ENCODE assay signal across 28 cellular contexts in the genomic region with DNA sequence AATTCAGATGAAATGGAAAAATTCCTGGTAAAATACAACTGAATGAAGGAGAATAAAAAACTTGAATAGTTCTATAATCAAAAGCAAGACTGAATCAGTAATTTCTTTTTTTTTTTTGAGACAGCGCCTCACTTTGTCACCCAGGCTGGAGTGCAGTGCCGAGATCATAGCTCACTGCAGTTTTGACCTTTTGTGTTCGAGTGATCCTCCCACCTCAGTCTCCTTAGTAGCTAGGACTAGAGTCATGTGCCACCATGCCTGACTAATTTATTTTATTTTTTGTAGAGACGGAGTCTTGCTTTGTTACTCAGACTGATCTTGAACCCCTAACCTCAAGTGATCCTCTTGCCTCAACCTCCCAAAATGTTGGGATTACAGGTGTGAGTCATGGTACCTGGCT. TPM values are rescaled to one million over a fixed set of nuclear protein-coding genes. Genes with fewer than 3 reads are reported as not detected.
DNase-seq lines count a peak whose midpoint lies in the region; ATAC-seq, FAIRE-seq and TF ChIP-seq lines count a peak whose summit lies in the region.
"Had no signal": no experiment of that assay in that cellular context is flagged by ENCODE, and none has a peak within 500 bp of the region (broad histone marks: within the 10 kb centered on the region; RNA-seq: fewer than 3 reads in every experiment).

No MANE protein-coding gene starts in this region.

- WGBS in K562 (ENCODE audit: insufficient coverage, low coverage, missing lambda C conversion rate) = 60% methylated on average over 4 of the region's 4 CpGs
- WGBS in neuronal stem cell (ENCODE audit: extremely low coverage in 2 of 2, insufficient read length in 2 of 2, insufficient replicate concordance in 1 of 2), 2 donors = no CpG with 5 or more reads among the region's 4 CpGs

- intact Hi-C loops in activated CD8-positive, alpha-beta T cell treated with anti-CD3 and anti-CD28 coated beads for 36 hours (cut with micrococcal nuclease) = no loop called here
- intact Hi-C loops in K562 (cut with micrococcal nuclease) = no loop called here

- peaks cover 2% of the 10 kb centered on the region for H4K20me1 ChIP-seq in Loucy (ENCODE audit: insufficient read depth, low read length, poor library complexity, severe bottlenecking)
- H4K20me1 ChIP-seq in K562 (replicated peaks; ENCODE audit: control insufficient read depth, insufficient read depth, low read length) = no peaks in the 10 kb centered on the region
- H4K20me1 ChIP-seq in MM.1S (ENCODE audit: insufficient read depth, low read length) = no peaks in the 10 kb centered on the region

- H3K9ac ChIP-seq in Loucy (ENCODE audit: low read depth, low read length, poor library complexity, severe bottlenecking) (no peak overlapping the region), K562 (ENCODE audit: insufficient read depth in 1 of 2, low read depth in 2 of 2, low read length in 2 of 2) (no peak overlapping the region), neuronal stem cell (ENCODE audit: low read depth, low read length, poor library complexity) (no peak overlapping the region), MM.1S (ENCODE audit: low read length) (no peak overlapping the region)
- H3K9ac ChIP-seq: KMS-11 had no signal

- H2BK120ac ChIP-seq in neuronal stem cell (ENCODE audit: low read depth, low read length) = no peak overlapping the region

- CTCF ChIA-PET in activated CD8-positive, alpha-beta T cell treated with anti-CD3 and anti-CD28 coated beads for 36 hours (lab: Charles Lee) = interaction anchor here (0.7 to 3.1 kb wide), 9 partner anchors 8 to 209 kb away, joined by 3 to 11 read pairs (median 4); no protein-coding TSS in a partner anchor
- CTCF ChIA-PET in activated CD8-positive, alpha-beta T cell treated with anti-CD3 and anti-CD28 coated beads, Interleukin-2, amount 10 ng/mL, durations not matched to agents 7 days and 5 days (lab: Charles Lee) = interaction anchor here (0.8 kb wide), 1 partner anchor 25 kb away, joined by 3 read pairs; no protein-coding TSS in a partner anchor
- CTCF ChIA-PET in K562 (lab: Yijun Ruan, JAX; ENCODE audit: low intra/inter-chr PET ratio) = no interaction called here

- peaks cover 25% of the 10 kb centered on the region for H3K36me3 Mint-ChIP-seq in activated CD8-positive, alpha-beta T cell treated with anti-CD3 and anti-CD28 coated beads for 36 hours (ENCODE audit: low read depth)
- peaks cover 45% of the 10 kb centered on the region for H3K36me3 Mint-ChIP-seq in activated CD8-positive, alpha-beta T cell treated with anti-CD3 and anti-CD28 coated beads, Interleukin-2, amount 10 ng/mL, durations not matched to agents 7 days and 5 days (ENCODE audit: low read depth)

- H3K4me1 ChIP-seq in Loucy (ENCODE audit: insufficient read depth, low read length, poor library complexity, severe bottlenecking) (peaks cover 8% of the 10 kb centered on the region), K562 (replicated peaks in 1 of 2; ENCODE audit: control insufficient read depth in 2 of 2, insufficient read depth in 2 of 2, low read length in 2 of 2) (no peaks in the 10 kb centered on the region), neuronal stem cell (ENCODE audit: control insufficient read depth in 2 of 2, insufficient read depth in 1 of 2, low read depth in 1 of 2, low read length in 2 of 2) (no peaks in the 10 kb centered on the region), MM.1S (ENCODE audit: low read length) (0 out of 2 replicates have a peak, but pooled peaks cover 6% of the 10 kb centered on the region)
- H3K4me1 ChIP-seq: Caco-2, Peyer's patch had no signal

- no TSS peak for BruUV-seq in K562 (replicated peaks; lab: Mats Ljungman, UMichigan)

- H3K9me1 ChIP-seq in K562 (ENCODE audit: control insufficient read depth, insufficient read depth, low read length) = no peaks in the 10 kb centered on the region

- no peaks in the 10 kb centered on the region for H3K79me2 ChIP-seq in Loucy (ENCODE audit: insufficient read depth, low read length)
- H3K79me2 ChIP-seq in K562 (ENCODE audit: control insufficient read depth, insufficient read depth, low read length) = no peaks in the 10 kb centered on the region
- H3K79me2 ChIP-seq in MM.1S (ENCODE audit: low read length) = no peaks in the 10 kb centered on the region

- H2BK12ac ChIP-seq in neuronal stem cell (ENCODE audit: low read length) = no peak overlapping the region

- H3K9me3 ChIP-seq in Loucy (ENCODE audit: insufficient read depth, low read depth, low read length) (no peaks in the 10 kb centered on the region), K562 (replicated peaks; ENCODE audit: control insufficient read depth, insufficient read depth, low read depth, low read length) (no peaks in the 10 kb centered on the region), neuronal stem cell (replicated peaks in 1 of 2; ENCODE audit: control insufficient read depth in 2 of 2, insufficient read depth in 1 of 2, low read depth in 1 of 2, low read length in 2 of 2) (no peaks in the 10 kb centered on the region), WERI-Rb-1 (ENCODE audit: severe bottlenecking) (peaks cover 2% of the 10 kb centered on the region), MM.1S (replicated peaks; ENCODE audit: insufficient read depth, low read length) (no peaks in the 10 kb centered on the region)
- H3K9me3 ChIP-seq: Caco-2, Peyer's patch had no signal

- peak; percentile 87 for ATAC-seq in activated CD8-positive, alpha-beta T cell treated with anti-CD3 and anti-CD28 coated beads for 36 hours
- no peak for ATAC-seq in activated CD8-positive, alpha-beta T cell treated with anti-CD3 and anti-CD28 coated beads, Interleukin-2, amount 10 ng/mL, durations not matched to agents 7 days and 5 days
- ATAC-seq in K562 = peak; percentile 59; the same call in 2 of the 3 replicates
- ATAC-seq: HCT116 had no signal

- TF ChIP-seq POLR2A in K562 (conservative IDR thresholded peaks at IDR 0.05) = no peak

- FAIRE-seq in K562 (lab: Jason Lieb, UNC) = no peak
- FAIRE-seq: GM12891 had no signal

- H3K9me3 Mint-ChIP-seq in activated CD8-positive, alpha-beta T cell treated with anti-CD3 and anti-CD28 coated beads for 36 hours = peaks cover 2% of the 10 kb centered on the region
- no peaks in the 10 kb centered on the region for H3K9me3 Mint-ChIP-seq in activated CD8-positive, alpha-beta T cell treated with anti-CD3 and anti-CD28 coated beads, Interleukin-2, amount 10 ng/mL, durations not matched to agents 7 days and 5 days (ENCODE audit: insufficient read depth)
- H3K9me3 Mint-ChIP-seq: CD4-positive, alpha-beta memory T cell had no signal

- H3K79me1 ChIP-seq in neuronal stem cell (ENCODE audit: low read depth, low read length) = no peaks in the 10 kb centered on the region

- no peak overlapping the region for H3K27ac Mint-ChIP-seq in activated CD8-positive, alpha-beta T cell treated with anti-CD3 and anti-CD28 coated beads for 36 hours
- no peak overlapping the region for H3K27ac Mint-ChIP-seq in activated CD8-positive, alpha-beta T cell treated with anti-CD3 and anti-CD28 coated beads, Interleukin-2, amount 10 ng/mL, durations not matched to agents 7 days and 5 days

- POLR2A ChIA-PET in activated CD8-positive, alpha-beta T cell treated with anti-CD3 and anti-CD28 coated beads for 36 hours (lab: Charles Lee) = no interaction called here
- POLR2A ChIA-PET in activated CD8-positive, alpha-beta T cell treated with anti-CD3 and anti-CD28 coated beads, Interleukin-2, amount 10 ng/mL, durations not matched to agents 7 days and 5 days (lab: Charles Lee) = interaction anchor here (0.7 to 2.3 kb wide), 3 partner anchors 14 to 1016 kb away, joined by 5 read pairs; a partner anchor contains a TSS
- POLR2A ChIA-PET in K562 (lab: Yijun Ruan, JAX) = interaction anchor here (0.7 to 4.1 kb wide), 7 partner anchors 8 to 64 kb away, joined by 3 to 42 read pairs (median 4); no protein-coding TSS in a partner anchor

- peaks cover 22% of the 10 kb centered on the region for H3K4me1 Mint-ChIP-seq in activated CD8-positive, alpha-beta T cell treated with anti-CD3 and anti-CD28 coated beads for 36 hours (ENCODE audit: low read depth)
- peaks cover 12% of the 10 kb centered on the region for H3K4me1 Mint-ChIP-seq in activated CD8-positive, alpha-beta T cell treated with anti-CD3 and anti-CD28 coated beads, Interleukin-2, amount 10 ng/mL, durations not matched to agents 7 days and 5 days (ENCODE audit: low read depth)

- no peak overlapping the region for H3K4ac ChIP-seq in neuronal stem cell (ENCODE audit: low read length)

- H3K9me2 ChIP-seq in Loucy (replicated peaks; ENCODE audit: low read depth, low read length) (no peaks in the 10 kb centered on the region), MM.1S (replicated peaks; ENCODE audit: insufficient read depth, low read length) (no peaks in the 10 kb centered on the region)

- no peak overlapping the region for H3K27ac ChIP-seq in K562 (ENCODE audit: extremely low read depth, low read depth, low read length)
- H3K27ac ChIP-seq in neuronal stem cell (replicated peaks; ENCODE audit: low read length) = no peak overlapping the region
- H3K27ac ChIP-seq in WERI-Rb-1 = no peak overlapping the region
- H3K27ac ChIP-seq in MM.1S (ENCODE audit: low read length) = no peak overlapping the region
- H3K27ac ChIP-seq: KMS-11, Peyer's patch had no signal

- H3K4me3 Mint-ChIP-seq in activated CD8-positive, alpha-beta T cell treated with anti-CD3 and anti-CD28 coated beads for 36 hours = no peak overlapping the region
- no peak overlapping the region for H3K4me3 Mint-ChIP-seq in activated CD8-positive, alpha-beta T cell treated with anti-CD3 and anti-CD28 coated beads, Interleukin-2, amount 10 ng/mL, durations not matched to agents 7 days and 5 days
- H3K4me3 Mint-ChIP-seq: CD4-positive, alpha-beta memory T cell had no signal

- no peak overlapping the region for H3K18ac ChIP-seq in neuronal stem cell (ENCODE audit: low read length)

- H2AFZ ChIP-seq in Loucy (ENCODE audit: low read length) (no peak overlapping the region), K562 (ENCODE audit: low read depth, low read length) (no peak overlapping the region), neuronal stem cell (ENCODE audit: low read length) (no peak overlapping the region), MM.1S (ENCODE audit: low read length) (no peak overlapping the region)

- H3K27me3 ChIP-seq in Loucy (ENCODE audit: insufficient read depth, low read length, poor library complexity, severe bottlenecking) (no peaks in the 10 kb centered on the region), K562 (ENCODE audit: control insufficient read depth in 2 of 2, insufficient read depth in 2 of 2, low read length in 2 of 2) (no peaks in the 10 kb centered on the region), neuronal stem cell (ENCODE audit: control insufficient read depth in 3 of 3, insufficient read depth in 3 of 3, low read depth in 1 of 3, low read length in 3 of 3) (no peaks in the 10 kb centered on the region), WERI-Rb-1 (ENCODE audit: insufficient read depth, low read depth, severe bottlenecking) (no peaks in the 10 kb centered on the region), MM.1S (replicated peaks; ENCODE audit: insufficient read depth, low read length) (no peaks in the 10 kb centered on the region)
- H3K27me3 ChIP-seq: Peyer's patch had no signal

- H3F3A ChIP-seq in Loucy (ENCODE audit: low read depth) = no peaks in the 10 kb centered on the region
- H3F3A ChIP-seq in MM.1S (ENCODE audit: insufficient read depth, low read length) = no peaks in the 10 kb centered on the region

- peak; percentile 52 for DNase-seq in activated CD8-positive, alpha-beta T cell treated with anti-CD3 and anti-CD28 coated beads for 36 hours
- DNase-seq in activated CD8-positive, alpha-beta T cell treated with anti-CD3 and anti-CD28 coated beads, Interleukin-2, amount 10 ng/mL, durations not matched to agents 7 days and 5 days = no peak
- no peak for DNase-seq in K562 (ENCODE audit: extremely low read depth in 1 of 4, low spot score in 3 of 4)
- DNase-seq in neuronal stem cell (ENCODE audit: low spot score) = no peak
- no peak for DNase-seq in WERI-Rb-1
- no peak for DNase-seq in MM.1S
- DNase-seq: AML-193; C1 segment of cervical spinal cord; Caco-2; CD4-positive, alpha-beta memory T cell; EL; GDM1; IMR-90; NCI-H1092 treated with DMSO at 0.1 percent for 48 hours; NCI-H1436; NCI-H187; NCI-H2081 treated with DMSO at 0.1 percent for 48 hours; NCI-H2171; NCI-H226; NCI-H510A; NCI-H69; OCI-M1; Peyer's patch; SHP77 treated with DMSO at 0.1 percent for 48 hours had no signal

- H4K8ac ChIP-seq in neuronal stem cell (ENCODE audit: low read depth, low read length) = no peak overlapping the region

- H3K27me3 Mint-ChIP-seq in activated CD8-positive, alpha-beta T cell treated with anti-CD3 and anti-CD28 coated beads for 36 hours = no peaks in the 10 kb centered on the region
- no peaks in the 10 kb centered on the region for H3K27me3 Mint-ChIP-seq in activated CD8-positive, alpha-beta T cell treated with anti-CD3 and anti-CD28 coated beads, Interleukin-2, amount 10 ng/mL, durations not matched to agents 7 days and 5 days (ENCODE audit: low read depth)
- H3K27me3 Mint-ChIP-seq: CD4-positive, alpha-beta memory T cell had no signal

- no peak for TF ChIP-seq EP300 in K562 (IDR thresholded peaks at IDR 0.05; ENCODE audit: low read length)

- no peak overlapping the region for H2BK5ac ChIP-seq in neuronal stem cell (ENCODE audit: low read length)

- H4K91ac ChIP-seq in neuronal stem cell (ENCODE audit: low read depth, low read length, poor library complexity) = no peak overlapping the region

- no peak overlapping the region for H2BK15ac ChIP-seq in neuronal stem cell (ENCODE audit: low read length)

- H3K36me3 ChIP-seq in Loucy (ENCODE audit: insufficient read depth, low read length) (peaks cover 32% of the 10 kb centered on the region), K562 (ENCODE audit: control insufficient read depth, insufficient read depth, low read length) (peaks cover 20% of the 10 kb centered on the region), neuronal stem cell (replicated peaks in 1 of 2; ENCODE audit: control insufficient read depth in 2 of 2, insufficient read depth in 2 of 2, low read length in 2 of 2) (peaks cover 0 to 24% of the 10 kb centered on the region in 2 donors), WERI-Rb-1 (peaks cover 34% of the 10 kb centered on the region), MM.1S (replicated peaks; ENCODE audit: insufficient read depth, low read length) (no peaks in the 10 kb centered on the region)

- H3K4me2 ChIP-seq in Loucy (ENCODE audit: low read depth, low read length, poor library complexity, severe bottlenecking) (no peak overlapping the region), K562 (ENCODE audit: insufficient read depth, low read length) (no peak overlapping the region), neuronal stem cell (ENCODE audit: insufficient read depth, low read length, poor library complexity, severe bottlenecking) (no peak overlapping the region), MM.1S (ENCODE audit: low read depth, low read length) (no peak overlapping the region)
- H3K4me2 ChIP-seq: KMS-11 had no signal

- no peak overlapping the region for H3K14ac ChIP-seq in neuronal stem cell (ENCODE audit: low read length)

- in situ Hi-C loops in K562 (cut with MboI) = no loop called here

- no peak overlapping the region for H2AK5ac ChIP-seq in neuronal stem cell (ENCODE audit: low read depth, low read length)

- TF ChIP-seq RAD21 in K562 (CRISPR knock-in tag; conservative IDR thresholded peaks at IDR 0.05 in 1 of 2, IDR thresholded peaks at IDR 0.05 in 1 of 2) = no peak

- H3K23ac ChIP-seq in neuronal stem cell (ENCODE audit: low read depth, low read length, poor library complexity) = no peak overlapping the region

- H3K4me3 ChIP-seq in Loucy (ENCODE audit: low read length, poor library complexity, severe bottlenecking) (no peak overlapping the region), K562 (no peak overlapping the region), neuronal stem cell (ENCODE audit: low read length in 2 of 2) (no peak overlapping the region), WERI-Rb-1 (ENCODE audit: low read depth, low read length) (no peak overlapping the region), MM.1S (ENCODE audit: low read length) (no peak overlapping the region)
- H3K4me3 ChIP-seq: Peyer's patch had no signal

- no peak for TF ChIP-seq CTCF in activated CD8-positive, alpha-beta T cell treated with anti-CD3 and anti-CD28 coated beads for 36 hours (IDR thresholded peaks at IDR 0.05)
- TF ChIP-seq CTCF in Loucy (conservative IDR thresholded peaks at IDR 0.05; ENCODE audit: low read length) = peak; percentile 33
- TF ChIP-seq CTCF in K562 (IDR thresholded peaks at IDR 0.05 in 2 of 3, conservative IDR thresholded peaks at IDR 0.05 in 1 of 3; ENCODE audit: insufficient read depth in 2 of 3, low read depth in 1 of 3, low read length in 3 of 3) = no peak; a peak in 1 of 6 replicates
- TF ChIP-seq CTCF in WERI-Rb-1 (IDR thresholded peaks at IDR 0.05; ENCODE audit: low read depth, low read length) = no peak
- no peak for TF ChIP-seq CTCF in MM.1S (IDR thresholded peaks at IDR 0.05; ENCODE audit: low read length)

RNA-seq across cellular contexts. Expression of a gene that starts 26.1 kb away (rescaled TPM):
- 10 to 100 TPM; 40.1 to 44.6 TPM for total RNA-seq in activated CD8-positive, alpha-beta T cell treated with anti-CD3 and anti-CD28 coated beads for 36 hours
- total RNA-seq in activated CD8-positive, alpha-beta T cell treated with anti-CD3 and anti-CD28 coated beads, Interleukin-2, amount 10 ng/mL, durations not matched to agents 7 days and 5 days = 10 to 100 TPM; 51.3 to 52.4 TPM
- total RNA-seq in K562 (2011; cell fraction: chromatin; rRNA removed; ENCODE audit: low replicate concordance) = 58.3 and 92.7 TPM in 2 replicates
- total RNA-seq in K562 (2011; cell fraction: nucleolus; rRNA removed) = 54.4 and 68.0 TPM in 2 replicates
- total RNA-seq in K562 (2011; cell fraction: nucleoplasm; rRNA removed) = 90.3 and 115 TPM in 2 replicates
- total RNA-seq in K562 (2014; rRNA removed) = 23.8 and 25.5 TPM in 2 replicates
- 51.3 and 58.3 TPM in 2 replicates for total RNA-seq in K562 (2014; rRNA removed; fragmentation: Illumina TruSeq; extraction: Trizol)
- 45.0 and 47.8 TPM in 2 replicates for total RNA-seq in K562 (2015; rRNA removed; fragmentation: Illumina TruSeq; extraction: Trizol)
- 70.2 and 73.4 TPM in 2 replicates for total RNA-seq in K562 (2021)
- 71.7 and 100 TPM in 2 replicates for polyA plus RNA-seq in K562 (2011; rRNA removed)
- 41.5 and 68.5 TPM in 2 replicates for polyA plus RNA-seq in K562 (2011; cell fraction: cytosol; rRNA removed)
- polyA plus RNA-seq in K562 (2011; cell fraction: nucleus; rRNA removed) = 15.7 and 22.1 TPM in 2 replicates
- polyA plus RNA-seq in K562 (2012) = 94.6 and 111 TPM in 2 replicates
- 71.9 and 81.5 TPM in 2 replicates for polyA plus RNA-seq in K562 (2014; fragmentation: Illumina TruSeq; extraction: Trizol)
- polyA plus RNA-seq in K562 (2014; fragmentation: Nextera tagmentation; extraction: Ambion mirVana) = 100 to 1,000 TPM; 171 to 214 TPM
- polyA plus RNA-seq in K562 (2014; rRNA removed) = 53.5 and 54.1 TPM in 2 replicates
- 68.6 and 85.2 TPM in 2 replicates for polyA minus RNA-seq in K562 (2011; rRNA and poly(A)+ RNA removed)
- polyA minus RNA-seq in K562 (2011; cell fraction: cytosol; rRNA and poly(A)+ RNA removed) = 27.0 and 38.1 TPM in 2 replicates
- 14.4 and 20.3 TPM in 2 replicates for polyA minus RNA-seq in K562 (2011; cell fraction: nucleus; rRNA and poly(A)+ RNA removed)
- 24.2 TPM for polyA plus RNA-seq in neuronal stem cell (2013, experiment 1 of 2)
- polyA plus RNA-seq in neuronal stem cell (2013, experiment 2 of 2) = 25.2 TPM
